ENCODE assay signal across 8 cellular contexts in the genomic region with DNA sequence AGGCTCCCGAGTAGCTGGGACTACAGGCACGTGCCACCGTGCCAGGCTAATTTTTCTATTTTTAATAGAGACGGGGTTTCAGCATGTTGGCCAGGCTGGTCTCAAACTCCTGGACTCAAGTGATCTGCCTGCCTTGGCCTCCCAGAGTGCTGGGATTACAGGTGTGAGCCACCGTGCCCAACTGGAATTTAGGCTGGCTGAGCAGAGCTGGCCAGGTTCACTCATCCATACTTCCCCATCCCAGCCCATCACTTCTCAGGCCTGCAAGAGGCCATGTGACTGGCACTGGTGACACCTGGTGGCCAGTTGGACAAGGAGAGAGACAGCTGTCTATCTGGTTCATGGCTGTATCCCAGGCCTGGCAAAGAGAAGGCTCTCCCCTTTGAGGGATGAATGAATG. TPM values are rescaled to one million over a fixed set of nuclear protein-coding genes. Genes with fewer than 3 reads are reported as not detected.
DNase-seq lines count a peak whose midpoint lies in the region; ATAC-seq and TF ChIP-seq lines count a peak whose summit lies in the region.
"Not testable (repeated sequence)": the region's sequence is repeated elsewhere in the genome, so short reads cannot be mapped to it uniquely, and the experiment has no call there.

No MANE protein-coding gene starts in this region.

- H3K27me3 Mint-ChIP-seq in CD4-positive, alpha-beta memory T cell: not testable (repeated sequence)

- not testable (repeated sequence) for H3K9me3 ChIP-seq in CD4-positive, alpha-beta memory T cell (ENCODE audit: control insufficient read depth in 1 of 2, low read length in 2 of 2); Peyer's patch; effector memory CD4-positive, alpha-beta T cell (ENCODE audit: control insufficient read depth, low read length); lung (ENCODE audit: control insufficient read depth in 2 of 2, insufficient read depth in 1 of 2, low read length in 1 of 2)

- WGBS in lung, 2 donors: 77 to 82% methylated on average over 5 of the region's 5 CpGs

- peak; percentile 68 to 78 (median 74) for DNase-seq in CD4-positive, alpha-beta memory T cell
- DNase-seq in LoVo (ENCODE audit: low spot score): peak; percentile 82
- peak; percentile 84 to 95 (median 86) for DNase-seq in Peyer's patch
- peak; percentile 72 for DNase-seq in activated T-cell treated with anti-CD3 and anti-CD28 coated beads for 1 hour (ENCODE audit: low read depth)
- DNase-seq in effector memory CD4-positive, alpha-beta T cell: peak; percentile 56 to 71 (median 67)
- DNase-seq in lung (ENCODE audit: low spot score): peak; percentile 84
- peak; percentile 53 to 76 (median 70) for DNase-seq in stimulated activated CD4-positive, alpha-beta T cell treated with anti-CD3 and anti-CD28 coated beads, TNF-alpha, amount 100 ng/mL, for 24 hours (ENCODE audit: low read depth in 3 of 3)

- ATAC-seq in GM21576 (IDR thresholded peaks at IDR 0.05; ENCODE audit: unreplicated experiment) (peak; percentile 64), lung (ENCODE audit: insufficient read depth, low FRiP score) (peak; percentile 48)

- CTCF ChIA-PET in CD4-positive, alpha-beta memory T cell (lab: Charles Lee; ENCODE audit: partially characterized antibody): interaction anchor here (0.7 to 17.6 kb wide), 29 partner anchors 10 to 239 kb away, joined by 3 to 632 read pairs (median 7); a partner anchor contains a TSS

- peak overlapping the region in 2 of 8 donors; percentile 21 to 27 for H3K4me3 Mint-ChIP-seq in CD4-positive, alpha-beta memory T cell

- H3K9me3 Mint-ChIP-seq in CD4-positive, alpha-beta memory T cell: not testable (repeated sequence)

- H3K27ac ChIP-seq in CD4-positive, alpha-beta memory T cell (ENCODE audit: low read depth, low read length); Peyer's patch; effector memory CD4-positive, alpha-beta T cell (ENCODE audit: insufficient read depth, low read length, poor library complexity, severe bottlenecking); lung (ENCODE audit: low read depth in 1 of 2, low read length in 1 of 2): not testable (repeated sequence)

- TF ChIP-seq POLR2A in Peyer's patch (IDR thresholded peaks at IDR 0.05): not testable (repeated sequence)

- peaks cover 35 to 54% (median 46%) of the 10 kb centered on the region in 4 donors for H3K4me1 Mint-ChIP-seq in CD4-positive, alpha-beta memory T cell

- not testable (repeated sequence) for H3K36me3 ChIP-seq in CD4-positive, alpha-beta memory T cell (ENCODE audit: insufficient read depth, low read length); Peyer's patch; effector memory CD4-positive, alpha-beta T cell (ENCODE audit: control insufficient read depth, insufficient read depth, low read length); lung (ENCODE audit: control insufficient read depth in 2 of 2, insufficient read depth in 2 of 2, low read length in 2 of 2)

- H3K4me3 ChIP-seq in CD4-positive, alpha-beta memory T cell (ENCODE audit: low read length in 2 of 2); Peyer's patch; effector memory CD4-positive, alpha-beta T cell (ENCODE audit: insufficient read depth, low read depth, low read length, poor library complexity, severe bottlenecking); lung: not testable (repeated sequence)

- TF ChIP-seq CTCF in Peyer's patch (IDR thresholded peaks at IDR 0.05) (peak; percentile 40 to 91 (median 82)), lung (IDR thresholded peaks at IDR 0.05; ENCODE audit: control extremely low read depth, extremely low read depth) (peak; percentile 77)

- peak overlapping the region in 6 of 7 donors; percentile 5 to 81 (median 48) for H3K27ac Mint-ChIP-seq in CD4-positive, alpha-beta memory T cell

- H3K36me3 Mint-ChIP-seq in CD4-positive, alpha-beta memory T cell: not testable (repeated sequence)

- peaks cover 37% of the 10 kb centered on the region for H3K4me1 ChIP-seq in CD4-positive, alpha-beta memory T cell (ENCODE audit: insufficient read depth, low read length)
- not testable (repeated sequence) for H3K4me1 ChIP-seq in Peyer's patch; effector memory CD4-positive, alpha-beta T cell (ENCODE audit: control insufficient read depth, insufficient read depth, low read length, poor library complexity, severe bottlenecking); lung (ENCODE audit: control insufficient read depth in 2 of 2, insufficient read depth in 2 of 2, low read length in 2 of 2)

- intact Hi-C loops in CD4-positive, alpha-beta memory T cell (cut with micrococcal nuclease): loop anchor here (1.0 to 5.0 kb wide), 4 partner anchors 31 to 226 kb away; a partner anchor contains a TSS

- H3K27me3 ChIP-seq in CD4-positive, alpha-beta memory T cell (ENCODE audit: insufficient read depth, low read length); Peyer's patch; effector memory CD4-positive, alpha-beta T cell (replicated peaks; ENCODE audit: control insufficient read depth, insufficient read depth, low read length, poor library complexity, severe bottlenecking); lung (ENCODE audit: control insufficient read depth, insufficient read depth): not testable (repeated sequence)

- POLR2A ChIA-PET in CD4-positive, alpha-beta memory T cell (lab: Charles Lee; ENCODE audit: partially characterized antibody): interaction anchor here (0.6 to 6.2 kb wide), 8 partner anchors 31 to 110 kb away, joined by 3 to 103 read pairs (median 4); a partner anchor contains a TSS

RNA-seq across cellular contexts. Expression of a gene that starts 30.9 kb away (rescaled TPM):
- 100 to 1,000 TPM; 141 to 144 TPM for total RNA-seq in CD4-positive, alpha-beta memory T cell
- 100 to 1,000 TPM; 124 to 176 TPM for polyA plus RNA-seq in CD4-positive, alpha-beta memory T cell
- 10 to 100 TPM in 3 of 4 donors, 1 to 10 TPM in 1; 9.5 to 48.7 (median 18.0) TPM for total RNA-seq in Peyer's patch
- total RNA-seq in lung: 100 to 1,000 TPM; 144 to 204 TPM
- 100 to 1,000 TPM in 1 of 2 donors, 10 to 100 TPM in 1; 54.3 to 114 TPM for polyA plus RNA-seq in lung

RNA-seq across cellular contexts. Expression of a gene that starts 42.6 kb away (rescaled TPM):
- 1 to 10 TPM; 1.1 to 1.2 TPM for total RNA-seq in CD4-positive, alpha-beta memory T cell
- under 1 TPM; 0.31 to 0.94 TPM for polyA plus RNA-seq in CD4-positive, alpha-beta memory T cell
- total RNA-seq in Peyer's patch: 1 to 10 TPM in 2 of 4 donors, under 1 TPM in 2; 0.40 to 1.7 (median 0.99) TPM
- total RNA-seq in lung: not detected
- under 1 TPM in 1 of 2 donors, not detected in 1; 0.17 TPM for polyA plus RNA-seq in lung

RNA-seq across cellular contexts. Expression of a gene that starts 47.7 kb away (rescaled TPM):
- 100 to 1,000 TPM; 160 to 169 TPM for total RNA-seq in CD4-positive, alpha-beta memory T cell
- 100 to 1,000 TPM; 341 to 411 TPM for polyA plus RNA-seq in CD4-positive, alpha-beta memory T cell
- total RNA-seq in Peyer's patch (10 to 100 TPM; 60.2 to 87.9 (median 70.2) TPM), lung (10 to 100 TPM; 89.6 to 92.8 TPM)
- polyA plus RNA-seq in lung: 10 to 100 TPM; 84.1 to 97.8 TPM

RNA-seq across cellular contexts. Expression of a gene that starts 50.9 kb away (rescaled TPM):
- total RNA-seq in CD4-positive, alpha-beta memory T cell: under 1 TPM; 0.32 to 0.33 TPM
- polyA plus RNA-seq in CD4-positive, alpha-beta memory T cell: not detected
- total RNA-seq in Peyer's patch (10 to 100 TPM in 1 of 4 donors, 1 to 10 TPM in 3; 3.2 to 24.8 (median 7.9) TPM), lung (10 to 100 TPM; 46.2 to 46.7 TPM)
- 10 to 100 TPM; 24.6 to 55.7 TPM for polyA plus RNA-seq in lung
